In the genomic region with DNA sequence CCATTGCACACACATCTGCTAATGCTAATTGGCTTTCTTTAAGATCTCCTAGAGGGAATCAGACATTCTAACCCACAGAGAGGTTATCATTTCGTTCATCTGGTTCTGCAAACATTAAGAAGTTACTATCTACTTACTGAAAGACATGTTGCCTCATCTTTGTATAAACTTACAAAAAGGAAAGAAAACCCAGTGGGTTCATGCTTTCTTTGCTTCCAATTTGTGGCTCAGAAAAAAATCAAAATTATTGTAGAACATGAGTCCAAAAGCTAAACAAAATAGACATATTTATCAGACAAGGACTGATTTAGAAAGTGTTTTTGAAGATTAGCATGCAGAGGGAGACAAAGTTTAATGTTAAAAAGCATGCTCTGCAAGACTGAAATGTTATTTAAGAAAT, we compare ENCODE assay signal across 24 cellular contexts.
"Had no signal": no experiment of that assay in that cellular context is flagged by ENCODE, and none has a peak within 500 bp of the region (broad histone marks: within the 10 kb centered on the region; RNA-seq: fewer than 3 reads in every experiment).

No MANE protein-coding gene starts in this region.

- H3K79me2 ChIP-seq: parathyroid adenoma had no signal

- H3K27me3 ChIP-seq: esophagus squamous epithelium, gastrocnemius medialis, right lobe of liver, suprapubic skin, transverse colon, vagina had no signal

- H3K9ac ChIP-seq: parathyroid adenoma had no signal

- H3K27ac Mint-ChIP-seq: effector memory CD8-positive, alpha-beta T cell; naive B cell; natural killer cell treated with Interleukin-12 subunit alpha and Interleukin-12 subunit beta and Interleukin-15 and Interleukin-18, amount 100 ng/mL, for 72 hours; progenitor cell of endocrine pancreas; stimulated activated naive CD8-positive, alpha-beta T cell treated with anti-CD3 and anti-CD28 coated beads, Interleukin-15, amount 100 ng/mL, for 72 hours had no signal

- H3K27ac ChIP-seq: esophagus squamous epithelium, gastrocnemius medialis, lower lobe of right lung, parathyroid adenoma, right lobe of liver, suprapubic skin, transverse colon, vagina had no signal

- H3K4me1 Mint-ChIP-seq: naive B cell; neural crest cell; stimulated activated naive CD8-positive, alpha-beta T cell treated with anti-CD3 and anti-CD28 coated beads, Interleukin-15, amount 100 ng/mL, for 72 hours had no signal

- H3K27me3 Mint-ChIP-seq: effector memory CD8-positive, alpha-beta T cell; naive B cell; natural killer cell treated with Interleukin-12 subunit alpha and Interleukin-12 subunit beta and Interleukin-15 and Interleukin-18, amount 100 ng/mL, for 72 hours; stimulated activated naive CD8-positive, alpha-beta T cell treated with anti-CD3 and anti-CD28 coated beads, Interleukin-15, amount 100 ng/mL, for 72 hours had no signal

- H3K36me3 Mint-ChIP-seq: naive B cell; natural killer cell treated with Interleukin-12 subunit alpha and Interleukin-12 subunit beta and Interleukin-15 and Interleukin-18, amount 100 ng/mL, for 72 hours had no signal

- H3K9me3 ChIP-seq: esophagus squamous epithelium, gastrocnemius medialis, lower lobe of right lung, mucosa of descending colon, right lobe of liver, suprapubic skin, transverse colon, vagina had no signal

- H3K4me3 ChIP-seq: esophagus squamous epithelium, gastrocnemius medialis, lower lobe of right lung, mucosa of descending colon, right lobe of liver, suprapubic skin, transverse colon, vagina had no signal

- H3K9me3 Mint-ChIP-seq: natural killer cell treated with Interleukin-12 subunit alpha and Interleukin-12 subunit beta and Interleukin-15 and Interleukin-18, amount 100 ng/mL, for 72 hours; neural crest cell had no signal

- H3K36me3 ChIP-seq: esophagus squamous epithelium, gastrocnemius medialis, lower lobe of right lung, right lobe of liver, suprapubic skin, transverse colon, vagina had no signal

- H2AFZ ChIP-seq: parathyroid adenoma had no signal

- H3K4me3 Mint-ChIP-seq: effector memory CD8-positive, alpha-beta T cell; naive B cell; natural killer cell treated with Interleukin-12 subunit alpha and Interleukin-12 subunit beta and Interleukin-15 and Interleukin-18, amount 100 ng/mL, for 72 hours; neural crest cell; stimulated activated naive CD8-positive, alpha-beta T cell treated with anti-CD3 and anti-CD28 coated beads, Interleukin-15, amount 100 ng/mL, for 72 hours had no signal

- H3K4me1 ChIP-seq: esophagus squamous epithelium, parathyroid adenoma, right lobe of liver, transverse colon, vagina had no signal

- DNase-seq: cortex of kidney; effector memory CD8-positive, alpha-beta T cell; erythroblast; esophagus squamous epithelium; gastrocnemius medialis; head of caudate nucleus; left ventricle myocardium superior; lower lobe of right lung; mucosa of descending colon; naive B cell; right lobe of liver; small intestine; stimulated activated CD4-positive, alpha-beta T cell treated with anti-CD3 and anti-CD28 coated beads, Interleukin-1b, Interleukin-23, amount 100 ng/mL, for 48 hours; stimulated activated CD4-positive, alpha-beta T cell treated with anti-CD3 and anti-CD28 coated beads, Interleukin-4, amount 100 ng/mL, for 1 hour; stimulated activated CD8-positive, alpha-beta memory T cell treated with anti-CD3 and anti-CD28 coated beads, Interleukin-4, amount 100 ng/mL, for 48 hours; stimulated activated naive CD4-positive, alpha-beta T cell; stimulated activated naive CD8-positive, alpha-beta T cell treated with anti-CD3 and anti-CD28 coated beads, Interleukin-15, amount 100 ng/mL, for 72 hours; transverse colon had no signal
